In genomic region chr12:122225683-122226365, GRCh38 we compare ENCODE assay signal across 1 cellular context.
A peak's percentile ranks its signal among the peaks of the same experiment; 100 is the strongest.
TF ChIP-seq lines count a peak whose summit lies in the region.

Gene DIABLO, minus strand, starts transcription at chr12:122226052. Its CDS starts 38 bp downstream, at chr12:122226014.

TF ChIP-seq in K562, 482 proteins besides CTCF, POLR2A, EP300 and RAD21 (continued from another document and continues in another):
- TF ChIP-seq SNAPC5 (CRISPR knock-in tag; IDR thresholded peaks at IDR 0.05) (no peak), ETV6 (IDR thresholded peaks at IDR 0.05; ENCODE audit: borderline replicate concordance in 1 of 2, low read depth in 2 of 2, low read length in 1 of 2) (no peak), ETV6 (CRISPR knock-in tag; IDR thresholded peaks at IDR 0.05; ENCODE audit: borderline replicate concordance) (no peak), SMARCA4 (IDR thresholded peaks at IDR 0.05) (no peak), NFIC (IDR thresholded peaks at IDR 0.05) (peak; percentile 19; the same call in 1 of the 2 replicates), ZBTB1 (CRISPR knock-in tag; IDR thresholded peaks at IDR 0.05; ENCODE audit: borderline replicate concordance, low read depth) (peak; percentile 82; the same call in 1 of the 2 replicates), ILF3 (IDR thresholded peaks at IDR 0.05; ENCODE audit: borderline replicate concordance) (no peak), MBD1 (CRISPR knock-in tag; IDR thresholded peaks at IDR 0.05) (no peak), RFX7 (CRISPR knock-in tag; IDR thresholded peaks at IDR 0.05) (no peak), ZFP36 (IDR thresholded peaks at IDR 0.05; ENCODE audit: low read depth, low read length, partially characterized antibody) (no peak), SIX5 (IDR thresholded peaks at IDR 0.05; ENCODE audit: borderline replicate concordance in 1 of 2, insufficient read depth in 1 of 2, low read depth in 1 of 2, low read length in 2 of 2) (peak in 1 of 2 experiments; percentile 13; a peak in 1 of 4 replicates), ZBTB34 (CRISPR knock-in tag; IDR thresholded peaks at IDR 0.05) (no peak), ZNF263 (CRISPR knock-in tag; IDR thresholded peaks at IDR 0.05; ENCODE audit: borderline replicate concordance) (peak; percentile 90), FOXK2 (conservative IDR thresholded peaks at IDR 0.05 in 1 of 2, IDR thresholded peaks at IDR 0.05 in 1 of 2; ENCODE audit: low read depth in 2 of 2) (peak in 1 of 2 experiments; percentile 24; a peak in 2 of 4 replicates), YY1 (IDR thresholded peaks at IDR 0.05; ENCODE audit: borderline replicate concordance in 1 of 3, control insufficient read depth in 1 of 3, extremely low read depth in 1 of 3, insufficient read depth in 3 of 3, insufficient read length in 1 of 3, insufficient replicate concordance in 2 of 3, low read depth in 1 of 3, low read length in 2 of 3) (peak; percentile 82 to 98 (median 97)), DNMT1 (IDR thresholded peaks at IDR 0.05) (no peak), SRF (CRISPR knock-in tag; IDR thresholded peaks at IDR 0.05) (peak in 1 of 2 experiments; percentile 71; a peak in 1 of 4 replicates), NR2C2 (CRISPR knock-in tag; IDR thresholded peaks at IDR 0.05) (peak; percentile 72; the same call in 1 of the 2 replicates), NR2C2 (tag; IDR thresholded peaks at IDR 0.05) (peak; percentile 94), CHD1 (IDR thresholded peaks at IDR 0.05; ENCODE audit: low read length) (peak; percentile 48), HINFP (tag; conservative IDR thresholded peaks at IDR 0.05; ENCODE audit: low read depth) (no peak), DMBX1 (CRISPR knock-in tag; IDR thresholded peaks at IDR 0.05; ENCODE audit: borderline replicate concordance) (no peak), KAT7 (CRISPR knock-in tag; IDR thresholded peaks at IDR 0.05; ENCODE audit: borderline replicate concordance) (0 out of 2 replicates have a peak, but pooled peaks have one; percentile 50), HNRNPUL1 (IDR thresholded peaks at IDR 0.05; ENCODE audit: low read length) (no peak), ZNF197 (CRISPR knock-in tag; IDR thresholded peaks at IDR 0.05; ENCODE audit: low read depth) (no peak), SMAD2 (IDR thresholded peaks at IDR 0.05; ENCODE audit: low read depth, low read length) (no peak), MEIS2 (IDR thresholded peaks at IDR 0.05; ENCODE audit: partially characterized antibody) (peak; percentile 31), LCOR (CRISPR knock-in tag; IDR thresholded peaks at IDR 0.05) (peak; percentile 66), CEBPG (CRISPR knock-in tag; IDR thresholded peaks at IDR 0.05) (no peak; the same call in 1 of the 2 replicates), CEBPG (tag; conservative IDR thresholded peaks at IDR 0.05 in 1 of 2, IDR thresholded peaks at IDR 0.05 in 1 of 2) (no peak), ZNF282 (CRISPR knock-in tag; IDR thresholded peaks at IDR 0.05) (no peak), RHOXF2B (CRISPR knock-in tag; conservative IDR thresholded peaks at IDR 0.05) (0 out of 2 replicates have a peak, but pooled peaks have one; percentile 47), EHMT2 (IDR thresholded peaks at IDR 0.05) (no peak), SP1 (CRISPR knock-in tag; IDR thresholded peaks at IDR 0.05) (peak; percentile 96), SAP30 (IDR thresholded peaks at IDR 0.05; ENCODE audit: borderline replicate concordance, insufficient read depth, low read depth, low read length, poor library complexity, severe bottlenecking) (peak; percentile 89), ATF1 (CRISPR knock-in tag; IDR thresholded peaks at IDR 0.05) (peak; percentile 70), ATF1 (tag; IDR thresholded peaks at IDR 0.05) (peak; percentile 98)
- TF ChIP-seq, protein P1, sequence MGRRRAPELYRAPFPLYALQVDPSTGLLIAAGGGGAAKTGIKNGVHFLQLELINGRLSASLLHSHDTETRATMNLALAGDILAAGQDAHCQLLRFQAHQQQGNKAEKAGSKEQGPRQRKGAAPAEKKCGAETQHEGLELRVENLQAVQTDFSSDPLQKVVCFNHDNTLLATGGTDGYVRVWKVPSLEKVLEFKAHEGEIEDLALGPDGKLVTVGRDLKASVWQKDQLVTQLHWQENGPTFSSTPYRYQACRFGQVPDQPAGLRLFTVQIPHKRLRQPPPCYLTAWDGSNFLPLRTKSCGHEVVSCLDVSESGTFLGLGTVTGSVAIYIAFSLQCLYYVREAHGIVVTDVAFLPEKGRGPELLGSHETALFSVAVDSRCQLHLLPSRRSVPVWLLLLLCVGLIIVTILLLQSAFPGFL (CRISPR knock-in tag; IDR thresholded peaks at IDR 0.05): no peak
- TF ChIP-seq, protein P2, sequence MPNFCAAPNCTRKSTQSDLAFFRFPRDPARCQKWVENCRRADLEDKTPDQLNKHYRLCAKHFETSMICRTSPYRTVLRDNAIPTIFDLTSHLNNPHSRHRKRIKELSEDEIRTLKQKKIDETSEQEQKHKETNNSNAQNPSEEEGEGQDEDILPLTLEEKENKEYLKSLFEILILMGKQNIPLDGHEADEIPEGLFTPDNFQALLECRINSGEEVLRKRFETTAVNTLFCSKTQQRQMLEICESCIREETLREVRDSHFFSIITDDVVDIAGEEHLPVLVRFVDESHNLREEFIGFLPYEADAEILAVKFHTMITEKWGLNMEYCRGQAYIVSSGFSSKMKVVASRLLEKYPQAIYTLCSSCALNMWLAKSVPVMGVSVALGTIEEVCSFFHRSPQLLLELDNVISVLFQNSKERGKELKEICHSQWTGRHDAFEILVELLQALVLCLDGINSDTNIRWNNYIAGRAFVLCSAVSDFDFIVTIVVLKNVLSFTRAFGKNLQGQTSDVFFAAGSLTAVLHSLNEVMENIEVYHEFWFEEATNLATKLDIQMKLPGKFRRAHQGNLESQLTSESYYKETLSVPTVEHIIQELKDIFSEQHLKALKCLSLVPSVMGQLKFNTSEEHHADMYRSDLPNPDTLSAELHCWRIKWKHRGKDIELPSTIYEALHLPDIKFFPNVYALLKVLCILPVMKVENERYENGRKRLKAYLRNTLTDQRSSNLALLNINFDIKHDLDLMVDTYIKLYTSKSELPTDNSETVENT (CRISPR knock-in tag; IDR thresholded peaks at IDR 0.05): peak; percentile 86
- TF ChIP-seq, protein P3, sequence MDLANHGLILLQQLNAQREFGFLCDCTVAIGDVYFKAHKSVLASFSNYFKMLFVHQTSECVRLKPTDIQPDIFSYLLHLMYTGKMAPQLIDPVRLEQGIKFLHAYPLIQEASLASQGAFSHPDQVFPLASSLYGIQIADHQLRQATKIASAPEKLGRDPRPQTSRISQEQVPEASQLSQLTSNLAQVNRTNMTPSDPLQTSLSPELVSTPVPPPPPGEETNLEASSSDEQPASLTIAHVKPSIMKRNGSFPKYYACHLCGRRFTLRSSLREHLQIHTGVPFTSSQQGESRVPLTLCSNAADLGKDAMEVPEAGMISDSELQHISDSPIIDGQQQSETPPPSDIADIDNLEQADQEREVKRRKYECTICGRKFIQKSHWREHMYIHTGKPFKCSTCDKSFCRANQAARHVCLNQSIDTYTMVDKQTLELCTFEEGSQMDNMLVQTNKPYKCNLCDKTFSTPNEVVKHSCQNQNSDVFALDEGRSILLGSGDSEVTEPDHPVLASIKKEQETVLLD (IDR thresholded peaks at IDR 0.05): peak; percentile 90
- TF ChIP-seq, protein P4, sequence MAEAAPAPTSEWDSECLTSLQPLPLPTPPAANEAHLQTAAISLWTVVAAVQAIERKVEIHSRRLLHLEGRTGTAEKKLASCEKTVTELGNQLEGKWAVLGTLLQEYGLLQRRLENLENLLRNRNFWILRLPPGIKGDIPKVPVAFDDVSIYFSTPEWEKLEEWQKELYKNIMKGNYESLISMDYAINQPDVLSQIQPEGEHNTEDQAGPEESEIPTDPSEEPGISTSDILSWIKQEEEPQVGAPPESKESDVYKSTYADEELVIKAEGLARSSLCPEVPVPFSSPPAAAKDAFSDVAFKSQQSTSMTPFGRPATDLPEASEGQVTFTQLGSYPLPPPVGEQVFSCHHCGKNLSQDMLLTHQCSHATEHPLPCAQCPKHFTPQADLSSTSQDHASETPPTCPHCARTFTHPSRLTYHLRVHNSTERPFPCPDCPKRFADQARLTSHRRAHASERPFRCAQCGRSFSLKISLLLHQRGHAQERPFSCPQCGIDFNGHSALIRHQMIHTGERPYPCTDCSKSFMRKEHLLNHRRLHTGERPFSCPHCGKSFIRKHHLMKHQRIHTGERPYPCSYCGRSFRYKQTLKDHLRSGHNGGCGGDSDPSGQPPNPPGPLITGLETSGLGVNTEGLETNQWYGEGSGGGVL (CRISPR knock-in tag; IDR thresholded peaks at IDR 0.05): no peak
- TF ChIP-seq, protein P5, sequence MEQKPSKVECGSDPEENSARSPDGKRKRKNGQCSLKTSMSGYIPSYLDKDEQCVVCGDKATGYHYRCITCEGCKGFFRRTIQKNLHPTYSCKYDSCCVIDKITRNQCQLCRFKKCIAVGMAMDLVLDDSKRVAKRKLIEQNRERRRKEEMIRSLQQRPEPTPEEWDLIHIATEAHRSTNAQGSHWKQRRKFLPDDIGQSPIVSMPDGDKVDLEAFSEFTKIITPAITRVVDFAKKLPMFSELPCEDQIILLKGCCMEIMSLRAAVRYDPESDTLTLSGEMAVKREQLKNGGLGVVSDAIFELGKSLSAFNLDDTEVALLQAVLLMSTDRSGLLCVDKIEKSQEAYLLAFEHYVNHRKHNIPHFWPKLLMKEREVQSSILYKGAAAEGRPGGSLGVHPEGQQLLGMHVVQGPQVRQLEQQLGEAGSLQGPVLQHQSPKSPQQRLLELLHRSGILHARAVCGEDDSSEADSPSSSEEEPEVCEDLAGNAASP (IDR thresholded peaks at IDR 0.05): no peak
- TF ChIP-seq, protein P6, sequence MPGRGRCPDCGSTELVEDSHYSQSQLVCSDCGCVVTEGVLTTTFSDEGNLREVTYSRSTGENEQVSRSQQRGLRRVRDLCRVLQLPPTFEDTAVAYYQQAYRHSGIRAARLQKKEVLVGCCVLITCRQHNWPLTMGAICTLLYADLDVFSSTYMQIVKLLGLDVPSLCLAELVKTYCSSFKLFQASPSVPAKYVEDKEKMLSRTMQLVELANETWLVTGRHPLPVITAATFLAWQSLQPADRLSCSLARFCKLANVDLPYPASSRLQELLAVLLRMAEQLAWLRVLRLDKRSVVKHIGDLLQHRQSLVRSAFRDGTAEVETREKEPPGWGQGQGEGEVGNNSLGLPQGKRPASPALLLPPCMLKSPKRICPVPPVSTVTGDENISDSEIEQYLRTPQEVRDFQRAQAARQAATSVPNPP (IDR thresholded peaks at IDR 0.05; ENCODE audit: borderline replicate concordance, insufficient read depth, insufficient read length): no peak
- TF ChIP-seq, protein P7, sequence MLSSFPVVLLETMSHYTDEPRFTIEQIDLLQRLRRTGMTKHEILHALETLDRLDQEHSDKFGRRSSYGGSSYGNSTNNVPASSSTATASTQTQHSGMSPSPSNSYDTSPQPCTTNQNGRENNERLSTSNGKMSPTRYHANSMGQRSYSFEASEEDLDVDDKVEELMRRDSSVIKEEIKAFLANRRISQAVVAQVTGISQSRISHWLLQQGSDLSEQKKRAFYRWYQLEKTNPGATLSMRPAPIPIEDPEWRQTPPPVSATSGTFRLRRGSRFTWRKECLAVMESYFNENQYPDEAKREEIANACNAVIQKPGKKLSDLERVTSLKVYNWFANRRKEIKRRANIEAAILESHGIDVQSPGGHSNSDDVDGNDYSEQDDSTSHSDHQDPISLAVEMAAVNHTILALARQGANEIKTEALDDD (IDR thresholded peaks at IDR 0.05): no peak
- TF ChIP-seq, protein P8, sequence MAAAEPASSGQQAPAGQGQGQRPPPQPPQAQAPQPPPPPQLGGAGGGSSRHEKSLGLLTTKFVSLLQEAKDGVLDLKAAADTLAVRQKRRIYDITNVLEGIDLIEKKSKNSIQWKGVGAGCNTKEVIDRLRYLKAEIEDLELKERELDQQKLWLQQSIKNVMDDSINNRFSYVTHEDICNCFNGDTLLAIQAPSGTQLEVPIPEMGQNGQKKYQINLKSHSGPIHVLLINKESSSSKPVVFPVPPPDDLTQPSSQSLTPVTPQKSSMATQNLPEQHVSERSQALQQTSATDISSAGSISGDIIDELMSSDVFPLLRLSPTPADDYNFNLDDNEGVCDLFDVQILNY (CRISPR knock-in tag; IDR thresholded peaks at IDR 0.05): 0 out of 2 replicates have a peak, but pooled peaks have one; percentile 69
